Comparison of ENCODE assay signal across 8 cellular contexts in the genomic region with DNA sequence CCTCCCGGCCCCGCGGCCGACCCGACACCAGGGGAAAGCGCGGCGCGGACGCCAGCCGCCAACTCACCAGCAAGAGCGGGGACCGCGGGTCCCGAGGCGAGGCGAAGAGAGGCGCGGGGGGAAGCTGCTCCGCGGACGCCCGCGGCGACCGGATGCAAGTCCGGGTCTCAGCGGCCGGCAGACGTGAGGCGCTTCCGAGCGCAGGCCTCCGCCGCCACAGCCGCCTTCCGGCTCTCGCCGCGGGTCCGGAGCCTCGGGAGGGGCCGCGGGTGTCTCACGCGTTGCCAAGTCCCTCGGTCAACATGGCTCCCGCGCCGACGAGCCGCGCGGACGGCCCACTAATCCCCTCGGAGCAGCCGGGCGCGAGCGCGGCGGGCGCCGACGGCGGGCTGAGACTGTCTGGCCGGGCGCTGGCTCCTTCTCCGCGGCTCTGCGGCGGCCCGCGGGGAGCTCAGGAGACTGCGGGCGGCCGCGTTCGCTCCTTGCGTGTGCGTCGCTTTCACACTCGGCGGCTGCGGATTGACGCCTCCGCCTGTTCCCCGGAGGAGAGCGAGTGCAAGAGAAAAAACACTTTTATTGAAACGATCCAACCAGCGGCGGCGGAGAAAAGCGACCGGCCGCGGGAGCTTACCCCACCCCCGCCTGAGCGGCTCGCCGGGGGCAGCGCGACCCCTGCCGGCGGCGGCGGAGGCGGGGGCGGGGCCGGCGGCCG. TPM values are rescaled to one million over a fixed set of nuclear protein-coding genes. Genes with fewer than 3 reads are reported as not detected.
DNase-seq lines count a peak whose midpoint lies in the region; ATAC-seq, FAIRE-seq and TF ChIP-seq lines count a peak whose summit lies in the region.

A gene (minus strand): TSS at position 521 of the 712 bp plus-strand sequence. CDS start 65,603 bp downstream, outside the sequence.

- peak; percentile 54 for ATAC-seq in GM21390 (IDR thresholded peaks at IDR 0.05; ENCODE audit: unreplicated experiment)

- peak; percentile 88 for DNase-seq in Calu3
- peak; percentile 56 for DNase-seq in NT2/D1 (ENCODE audit: low read depth, low spot score)
- peak; percentile 87 for DNase-seq in activated CD8-positive, alpha-beta memory T cell treated with anti-CD3 and anti-CD28 coated beads, Interleukin-2, amount 50 U/mL, for 4 hours
- DNase-seq in endothelial cell of umbilical vein (ENCODE audit: low read depth, low spot score): peak; percentile 83
- peak; percentile 79 to 81 for DNase-seq in stimulated activated CD8-positive, alpha-beta memory T cell treated with anti-CD3 and anti-CD28 coated beads, Interleukin-2, amount 100 ng/mL, for 48 hours (ENCODE audit: low read depth in 2 of 2)

- peak within 1 kb of the TSS; percentile 86; the same call in 1 of the 2 replicates for H3K27ac ChIP-seq in HUES6 (ENCODE audit: low read depth, low read length)
- H3K27ac ChIP-seq in endothelial cell of umbilical vein (ENCODE audit: insufficient read depth, low read depth, low read length): peak within 1 kb of the TSS; percentile 99

- POLR2A ChIA-PET in endothelial cell of umbilical vein (lab: Charles Lee): interaction anchor here (0.8 to 5.9 kb wide), 14 partner anchors 9 to 346 kb away, joined by 3 to 85 read pairs (median 4); no protein-coding TSS in a partner anchor

- TF ChIP-seq CTCF in Calu3 (IDR thresholded peaks at IDR 0.05; ENCODE audit: unreplicated experiment) (peak; percentile 15), endothelial cell of umbilical vein (IDR thresholded peaks at IDR 0.05; ENCODE audit: extremely low read depth in 1 of 2, insufficient read depth in 1 of 2, low read depth in 1 of 2, low read length in 2 of 2) (peak in 1 of 2 donors; percentile 42)

- H3K4me2 ChIP-seq in endothelial cell of umbilical vein (ENCODE audit: insufficient read depth, low read length): peak within 1 kb of the TSS; percentile 90

- no peaks in the 10 kb centered on the region for H3K27me3 Mint-ChIP-seq in Calu3 (ENCODE audit: unreplicated experiment)

- H3K27me3 ChIP-seq in HUES6 (ENCODE audit: control insufficient read depth, insufficient read depth, low read length): no peaks in the 10 kb centered on the region
- no peaks in the 10 kb centered on the region for H3K27me3 ChIP-seq in NT2/D1 (ENCODE audit: insufficient read depth, insufficient read length)
- no peaks in the 10 kb centered on the region for H3K27me3 ChIP-seq in endothelial cell of umbilical vein (ENCODE audit: control insufficient read depth in 2 of 2, insufficient read depth in 2 of 2, low read length in 2 of 2)
- H3K27me3 ChIP-seq in mononuclear cell (ENCODE audit: insufficient read depth, low read length): no peaks in the 10 kb centered on the region

- H3K36me3 ChIP-seq in HUES6 (ENCODE audit: control insufficient read depth, insufficient read depth, low read length) (no peaks in the 10 kb centered on the region), NT2/D1 (ENCODE audit: insufficient read depth, insufficient read length, low read length) (no peaks in the 10 kb centered on the region), endothelial cell of umbilical vein (ENCODE audit: control insufficient read depth in 2 of 2, extremely low read depth in 1 of 2, insufficient read depth in 2 of 2, low read length in 2 of 2) (no peaks in the 10 kb centered on the region)

- H3K4me1 ChIP-seq in HUES6 (ENCODE audit: control insufficient read depth, insufficient read depth, low read length) (peaks cover 31% of the 10 kb centered on the region), NT2/D1 (ENCODE audit: insufficient read depth, insufficient read length) (no peaks in the 10 kb centered on the region), endothelial cell of umbilical vein (ENCODE audit: control insufficient read depth, extremely low read depth, insufficient read depth, low read length) (peaks cover 43% of the 10 kb centered on the region), mononuclear cell (ENCODE audit: insufficient read depth, low read length) (peaks cover 14% of the 10 kb centered on the region)

- H3K4me3 Mint-ChIP-seq in Calu3 (ENCODE audit: low read depth, unreplicated experiment): peak within 1 kb of the TSS; percentile 90

- intact Hi-C loops in Calu3 (cut with micrococcal nuclease; ENCODE audit: unreplicated experiment): loop anchor here (2.0 to 10.0 kb wide), 8 partner anchors 38 to 353 kb away; a partner anchor contains a TSS
- intact Hi-C loops in endothelial cell of umbilical vein (cut with micrococcal nuclease): loop anchor here (2.0 to 5.0 kb wide), 4 partner anchors 108 to 337 kb away; no protein-coding TSS in a partner anchor

- peak within 1 kb of the TSS; percentile 60 for H3K27ac Mint-ChIP-seq in Calu3 (ENCODE audit: unreplicated experiment)

- CTCF ChIA-PET in Calu3 (lab: Charles Lee) (interaction anchor here (0.6 to 2.3 kb wide), 6 partner anchors 17 to 185 kb away, joined by 4 to 9 read pairs (median 8); no protein-coding TSS in a partner anchor), endothelial cell of umbilical vein (lab: Charles Lee) (interaction anchor here (0.7 to 7.9 kb wide), 27 partner anchors 10 to 194 kb away, joined by 3 to 66 read pairs (median 5); no protein-coding TSS in a partner anchor)

- peaks cover 57% of the 10 kb centered on the region for H3K79me2 ChIP-seq in endothelial cell of umbilical vein (ENCODE audit: control insufficient read depth, insufficient read depth, low read length)

- peak; percentile 64 for TF ChIP-seq POLR2A in endothelial cell of umbilical vein (IDR thresholded peaks at IDR 0.05; ENCODE audit: low read depth, low read length)

- H3K9me1 ChIP-seq in endothelial cell of umbilical vein (replicated peaks; ENCODE audit: control insufficient read depth, extremely low read depth, insufficient read depth, low read length): no peaks in the 10 kb centered on the region

- BruUV-seq in Calu3 (replicated peaks; lab: Mats Ljungman, UMichigan) (no TSS peak), endothelial cell of umbilical vein (replicated peaks; lab: Mats Ljungman, UMichigan) (TSS peak; percentile 2)

- H3K36me3 Mint-ChIP-seq in Calu3 (ENCODE audit: insufficient read depth, unreplicated experiment): peaks cover 34% of the 10 kb centered on the region

- FAIRE-seq in endothelial cell of umbilical vein (lab: Jason Lieb, UNC): no peak

- H3K9me3 ChIP-seq in HUES6 (ENCODE audit: control insufficient read depth, insufficient read depth, low read depth, low read length): no peaks in the 10 kb centered on the region
- H3K9me3 ChIP-seq in NT2/D1 (ENCODE audit: insufficient read depth, low read length): no peaks in the 10 kb centered on the region
- H3K9me3 ChIP-seq in endothelial cell of umbilical vein (replicated peaks; ENCODE audit: control insufficient read depth, insufficient read depth, low read length): no peaks in the 10 kb centered on the region
- H3K9me3 ChIP-seq in mononuclear cell (ENCODE audit: low read depth, low read length): no peaks in the 10 kb centered on the region

- no peaks in the 10 kb centered on the region for H3K9me3 Mint-ChIP-seq in Calu3 (ENCODE audit: low read depth, unreplicated experiment)

- peak within 1 kb of the TSS; percentile 85 for H3K9ac ChIP-seq in HUES6 (ENCODE audit: low read length)
- H3K9ac ChIP-seq in NT2/D1 (ENCODE audit: insufficient read length, low read depth): peak within 1 kb of the TSS; percentile 92
- peak within 1 kb of the TSS; percentile 99 for H3K9ac ChIP-seq in endothelial cell of umbilical vein (replicated peaks; ENCODE audit: extremely low read depth, insufficient read depth, low read length)

- H2AFZ ChIP-seq in endothelial cell of umbilical vein (ENCODE audit: low read depth, low read length): no peak within 1 kb of the TSS

- H3K4me1 Mint-ChIP-seq in Calu3 (ENCODE audit: low read depth, unreplicated experiment): peaks cover 26% of the 10 kb centered on the region

- no peaks in the 10 kb centered on the region for H4K20me1 ChIP-seq in endothelial cell of umbilical vein (replicated peaks; ENCODE audit: control insufficient read depth, extremely low read depth, insufficient read depth, low read length)

- peak within 1 kb of the TSS; percentile 92 for H3K4me3 ChIP-seq in HUES6 (ENCODE audit: low read depth, low read length)
- H3K4me3 ChIP-seq in NT2/D1 (ENCODE audit: insufficient read length, low read depth): peak within 1 kb of the TSS; percentile 72
- peak within 1 kb of the TSS; percentile 77 to 98 (median 80) for H3K4me3 ChIP-seq in endothelial cell of umbilical vein (replicated peaks in 1 of 3; ENCODE audit: insufficient read depth in 1 of 3, low read depth in 1 of 3, low read length in 3 of 3)
- peak within 1 kb of the TSS; percentile 77 for H3K4me3 ChIP-seq in mononuclear cell (ENCODE audit: low read length)

- dilution Hi-C loops in endothelial cell of umbilical vein (cut with MboI; ENCODE audit: extremely low pct_ligation_motif_present, low sequenced_read_pairs): no loop called here

TF ChIP-seq in endothelial cell of umbilical vein, 7 proteins besides CTCF, POLR2A, EP300 and RAD21:
- peak; percentile 9 for TF ChIP-seq GATA2 (IDR thresholded peaks at IDR 0.05; ENCODE audit: insufficient read depth, insufficient read length, low read depth, low read length)
- TF ChIP-seq MYC (IDR thresholded peaks at IDR 0.05; ENCODE audit: low read depth, low read length): no peak
- TF ChIP-seq, protein P1, sequence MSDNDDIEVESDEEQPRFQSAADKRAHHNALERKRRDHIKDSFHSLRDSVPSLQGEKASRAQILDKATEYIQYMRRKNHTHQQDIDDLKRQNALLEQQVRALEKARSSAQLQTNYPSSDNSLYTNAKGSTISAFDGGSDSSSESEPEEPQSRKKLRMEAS (IDR thresholded peaks at IDR 0.05; ENCODE audit: insufficient read depth, insufficient read length): no peak
- TF ChIP-seq POLR2AphosphoS5 (IDR thresholded peaks at IDR 0.05; ENCODE audit: insufficient read depth, low read depth, low read length): peak; percentile 87
- no peak for TF ChIP-seq JUN (IDR thresholded peaks at IDR 0.05; ENCODE audit: borderline replicate concordance, insufficient read depth, insufficient read length, low read depth)
- TF ChIP-seq FOS (IDR thresholded peaks at IDR 0.05; ENCODE audit: borderline replicate concordance, insufficient read depth, low read length): no peak
- TF ChIP-seq EZH2 (IDR thresholded peaks at IDR 0.05; ENCODE audit: borderline replicate concordance, low read depth, low read length, severe bottlenecking): no peak

RNA-seq across cellular contexts. Expression of the gene that starts here (rescaled TPM):
- total RNA-seq in Calu3 (2022) (28.8 and 33.0 TPM in 2 replicates), endothelial cell of umbilical vein (176 and 193 TPM in 2 replicates), mononuclear cell (221 TPM)
- 53.6 and 61.1 TPM in 2 replicates for polyA plus RNA-seq in endothelial cell of umbilical vein
- 62.9 and 67.5 TPM in 2 replicates for polyA plus RNA-seq in endothelial cell of umbilical vein (2011; cell fraction: cytosol; rRNA removed)
- polyA plus RNA-seq in endothelial cell of umbilical vein (2011; cell fraction: nucleus; rRNA removed): 180 and 190 TPM in 2 replicates
- 76.5 and 115 TPM in 2 replicates for polyA plus RNA-seq in endothelial cell of umbilical vein (2012)
- polyA minus RNA-seq in endothelial cell of umbilical vein: 302 and 356 TPM in 2 replicates
- 32.8 TPM for polyA minus RNA-seq in endothelial cell of umbilical vein (2011; cell fraction: cytosol; rRNA and poly(A)+ RNA removed)
- polyA minus RNA-seq in endothelial cell of umbilical vein (2011; cell fraction: nucleus; rRNA and poly(A)+ RNA removed): 1,081 and 1,155 TPM in 2 replicates

Comparison
In these comparisons a context has a peak if more than half of its experiments do, and no peak if none do; other contexts are left out.
1. Peak in every context shown above with its lines: DNase-seq, ATAC-seq, H3K4me3 ChIP-seq and H3K27ac ChIP-seq.